In the genomic region with DNA sequence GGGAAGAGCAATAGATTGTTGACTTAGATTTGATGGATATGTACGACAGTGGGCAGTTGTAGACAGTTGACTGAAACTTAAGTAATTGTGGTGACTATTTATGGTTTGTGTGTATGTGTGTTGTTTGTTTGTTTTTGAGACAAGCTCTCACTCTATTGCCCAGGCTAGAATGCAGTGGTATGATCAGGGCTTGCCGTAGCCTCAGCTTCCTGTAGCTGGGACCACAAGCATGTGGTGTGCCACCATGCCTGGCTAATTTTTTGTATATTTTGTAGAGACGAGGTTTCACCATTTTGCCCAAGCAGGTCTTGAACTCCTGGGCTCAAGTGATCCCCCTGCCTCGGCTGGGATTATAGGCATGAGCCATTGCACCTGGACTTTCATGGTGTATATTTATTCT, we compare ENCODE assay signal across 19 cellular contexts. TPM values are rescaled to one million over a fixed set of nuclear protein-coding genes. Genes with fewer than 3 reads are reported as not detected.
"Had no signal": no experiment of that assay in that cellular context is flagged by ENCODE, and none has a peak within 500 bp of the region (broad histone marks: within the 10 kb centered on the region; RNA-seq: fewer than 3 reads in every experiment).

No MANE protein-coding gene starts in this region.

- H3K9me3 Mint-ChIP-seq: activated naive CD8-positive, alpha-beta T cell treated with anti-CD3 and anti-CD28 coated beads for 36 hours; nephron progenitor cell had no signal

- H3K4me3 Mint-ChIP-seq: activated naive CD8-positive, alpha-beta T cell treated with anti-CD3 and anti-CD28 coated beads for 36 hours; nephron progenitor cell had no signal

- H3K4me1 Mint-ChIP-seq: nephron progenitor cell had no signal

- H3K4me1 ChIP-seq: upper lobe of left lung had no signal

- H3K9me3 ChIP-seq: body of pancreas, thoracic aorta, upper lobe of left lung had no signal

- H3K27ac Mint-ChIP-seq: activated naive CD8-positive, alpha-beta T cell treated with anti-CD3 and anti-CD28 coated beads for 36 hours; nephron progenitor cell had no signal

- H3K4me3 ChIP-seq: body of pancreas, lung, smooth muscle cell, thoracic aorta, upper lobe of left lung had no signal

- ATAC-seq: body of pancreas, sciatic nerve, SK-N-SH treated with all-trans-retinoic acid at 6 μM for 48 hours had no signal

- H3K27me3 ChIP-seq: body of pancreas, upper lobe of left lung had no signal

- H3K27ac ChIP-seq: body of pancreas, thoracic aorta, upper lobe of left lung had no signal

- H3K27me3 Mint-ChIP-seq: activated naive CD8-positive, alpha-beta T cell treated with anti-CD3 and anti-CD28 coated beads for 36 hours had no signal

- DNase-seq: activated effector memory CD4-positive, alpha-beta T cell treated with anti-CD3 and anti-CD28 coated beads, Interleukin-2, amount 50 U/mL, for 16 hours; activated naive CD8-positive, alpha-beta T cell treated with anti-CD3 and anti-CD28 coated beads for 36 hours; activated T-cell treated with anti-CD3 and anti-CD28 coated beads, Interleukin-2, amount 50 U/mL, for 48 hours; body of pancreas; foreskin fibroblast; hippocampal formation; islet precursor cell; nephron progenitor cell; nucleus accumbens; stimulated activated CD4-positive, alpha-beta T cell treated with anti-CD3 and anti-CD28 coated beads, Interleukin-4, amount 100 ng/mL, for 1 hour; T1000; upper lobe of left lung had no signal

- H3K4me2 ChIP-seq: smooth muscle cell had no signal

RNA-seq across cellular contexts. Expression of a gene that starts 14.3 kb away (rescaled TPM):
- total RNA-seq: smooth muscle cell had no signal

RNA-seq across cellular contexts. Expression of a gene that starts 43.7 kb away (rescaled TPM):
- total RNA-seq: activated naive CD8-positive, alpha-beta T cell treated with anti-CD3 and anti-CD28 coated beads for 36 hours; body of pancreas; cardiac septum; dermis microvascular lymphatic vessel endothelial cell; smooth muscle cell; thoracic aorta had no signal
